ENCODE assay signal across 21 cellular contexts in the genomic region with DNA sequence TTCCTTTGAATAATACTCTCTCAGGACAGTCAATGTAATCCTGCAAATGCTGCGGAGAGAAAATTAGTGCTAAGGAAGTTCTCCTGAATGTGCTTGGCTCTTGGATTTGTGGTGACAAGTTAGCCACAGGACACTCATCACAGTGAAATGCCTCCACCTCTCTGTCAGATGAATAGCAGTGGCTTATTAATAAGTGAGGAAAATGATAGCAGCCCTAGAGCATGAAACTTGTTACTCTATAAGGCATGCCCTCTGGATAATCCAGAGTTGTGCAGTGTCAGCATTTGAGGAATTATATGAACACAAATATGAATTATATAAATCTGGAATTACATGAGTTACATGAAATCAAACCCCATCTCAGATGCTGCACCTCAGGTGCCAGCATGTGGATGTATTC. TPM values are rescaled to one million over a fixed set of nuclear protein-coding genes. Genes with fewer than 3 reads are reported as not detected.
DNase-seq lines count a peak whose midpoint lies in the region; ATAC-seq, FAIRE-seq and TF ChIP-seq lines count a peak whose summit lies in the region.
"Had no signal": no experiment of that assay in that cellular context is flagged by ENCODE, and none has a peak within 500 bp of the region (broad histone marks: within the 10 kb centered on the region; RNA-seq: fewer than 3 reads in every experiment).

No MANE protein-coding gene starts in this region.

- no peak for TF ChIP-seq RAD21 in HepG2 (CRISPR knock-in tag; IDR thresholded peaks at IDR 0.05)

- TF ChIP-seq EP300 in HepG2 (IDR thresholded peaks at IDR 0.05; ENCODE audit: low read depth in 2 of 2, low read length in 2 of 2) = no peak
- TF ChIP-seq EP300 in HepG2 (CRISPR knock-in tag; IDR thresholded peaks at IDR 0.05; ENCODE audit: borderline replicate concordance) = no peak

- DNase-seq in activated CD4-positive, alpha-beta T cell treated with anti-CD3 and anti-CD28 coated beads, Interleukin-2, amount 10 ng/mL, durations not matched to agents 24 days and 14 days = peak; percentile 24
- DNase-seq in activated CD4-positive, alpha-beta T cell treated with anti-CD3 and anti-CD28 coated beads, Interleukin-2, amount 10 ng/mL, durations not matched to agents 7 days and 5 days = no peak
- DNase-seq in HepG2 (ENCODE audit: low spot score) (no peak), right lobe of liver (no peak), right cardiac atrium (no peak), psoas muscle (no peak), T1000 (lab: John Stamatoyannopoulos, UW) (no peak)
- no peak for DNase-seq in activated naive CD4-positive, alpha-beta T cell treated with anti-CD3 and anti-CD28 coated beads, Interleukin-2, amount 50 U/mL, for 72 hours (ENCODE audit: low spot score in 2 of 2)
- DNase-seq: CD4-positive, alpha-beta memory T cell; DMS153; DMS79; GDM1; GM23248 had no signal

- H3K4me3 Mint-ChIP-seq in activated CD4-positive, alpha-beta T cell treated with anti-CD3 and anti-CD28 coated beads, Interleukin-2, amount 10 ng/mL, durations not matched to agents 24 days and 14 days = no peak overlapping the region
- no peak overlapping the region for H3K4me3 Mint-ChIP-seq in activated CD4-positive, alpha-beta T cell treated with anti-CD3 and anti-CD28 coated beads, Interleukin-2, amount 10 ng/mL, durations not matched to agents 7 days and 5 days
- H3K4me3 Mint-ChIP-seq: CD14-positive monocyte; CD4-positive, alpha-beta memory T cell had no signal

- no peak overlapping the region for H2AFZ ChIP-seq in HepG2 (ENCODE audit: low read length)
- H2AFZ ChIP-seq: GM23248 had no signal

- TF ChIP-seq CTCF in HepG2 (CRISPR knock-in tag; IDR thresholded peaks at IDR 0.05) = no peak
- no peak for TF ChIP-seq CTCF in right lobe of liver (IDR thresholded peaks at IDR 0.05)
- TF ChIP-seq CTCF in psoas muscle (IDR thresholded peaks at IDR 0.05) = no peak

- H3K4me3 ChIP-seq in HepG2 (replicated peaks in 1 of 3; ENCODE audit: insufficient read depth in 1 of 3, low read depth in 2 of 3, low read length in 3 of 3) = no peak overlapping the region
- H3K4me3 ChIP-seq in right lobe of liver = no peak overlapping the region
- no peak overlapping the region for H3K4me3 ChIP-seq in right cardiac atrium (ENCODE audit: low read length)
- H3K4me3 ChIP-seq in psoas muscle = no peak overlapping the region
- H3K4me3 ChIP-seq: BLaER1, GM23248, HAP-1 had no signal

- intact Hi-C loops in activated CD4-positive, alpha-beta T cell treated with anti-CD3 and anti-CD28 coated beads, Interleukin-2, amount 10 ng/mL, durations not matched to agents 24 days and 14 days (cut with micrococcal nuclease) = no loop called here
- intact Hi-C loops in HepG2 (cut with micrococcal nuclease; ENCODE audit: unreplicated experiment) (no loop called here), right lobe of liver (cut with DNase I) (no loop called here), right cardiac atrium (cut with DNase I) (no loop called here), psoas muscle (cut with DNase I) (no loop called here)

- no peak overlapping the region for H3K27ac ChIP-seq in HepG2 (ENCODE audit: extremely low read length, insufficient read depth, low read length)
- H3K27ac ChIP-seq in right lobe of liver = no peak overlapping the region
- H3K27ac ChIP-seq in right cardiac atrium (ENCODE audit: low read length) = no peak overlapping the region
- no peak overlapping the region for H3K27ac ChIP-seq in psoas muscle
- H3K27ac ChIP-seq: 22Rv1, BLaER1, GM23248 had no signal

- WGBS in HepG2 (ENCODE audit: low lambda C conversion rate) = 57% methylated on average over 1 of the region's 1 CpG
- WGBS in right lobe of liver (ENCODE audit: insufficient coverage, low coverage, low lambda C conversion rate, missing lambda C conversion rate) = 93% methylated on average over 1 of the region's 1 CpG
- WGBS in right cardiac atrium = 73% methylated on average over 1 of the region's 1 CpG
- 76 to 80% (median 79%) methylated on average over 1 of the region's 1 CpG for WGBS in psoas muscle, 3 donors

- FAIRE-seq in HepG2 (lab: Jason Lieb, UNC) = no peak
- FAIRE-seq: GM12892, GM18507 had no signal

- no peak overlapping the region for H3K4me2 ChIP-seq in HepG2 (ENCODE audit: low read depth, low read length)
- H3K4me2 ChIP-seq: BLaER1 had no signal

- no peaks in the 10 kb centered on the region for H4K20me1 ChIP-seq in HepG2 (ENCODE audit: insufficient read depth, low read length)
- H4K20me1 ChIP-seq: BLaER1 had no signal

- ATAC-seq in HepG2 (no peak), right lobe of liver (no peak), right cardiac atrium (peak; percentile 61 to 80), psoas muscle (no peak)
- ATAC-seq in activated naive CD4-positive, alpha-beta T cell treated with anti-CD3 and anti-CD28 coated beads, Interleukin-2, amount 50 U/mL, for 72 hours = no peak

- no peaks in the 10 kb centered on the region for H3K36me3 Mint-ChIP-seq in activated CD4-positive, alpha-beta T cell treated with anti-CD3 and anti-CD28 coated beads, Interleukin-2, amount 10 ng/mL, durations not matched to agents 24 days and 14 days (ENCODE audit: low read depth)
- no peaks in the 10 kb centered on the region for H3K36me3 Mint-ChIP-seq in activated CD4-positive, alpha-beta T cell treated with anti-CD3 and anti-CD28 coated beads, Interleukin-2, amount 10 ng/mL, durations not matched to agents 7 days and 5 days (ENCODE audit: low read depth)
- H3K36me3 Mint-ChIP-seq in activated naive CD4-positive, alpha-beta T cell treated with anti-CD3 and anti-CD28 coated beads, Interleukin-2, amount 50 U/mL, for 72 hours = no peaks in the 10 kb centered on the region
- H3K36me3 Mint-ChIP-seq: CD14-positive monocyte; CD4-positive, alpha-beta memory T cell had no signal

- TF ChIP-seq POLR2A in HepG2 (IDR thresholded peaks at IDR 0.05; ENCODE audit: insufficient read depth in 1 of 2, low read depth in 2 of 2, low read length in 2 of 2) (no peak), right lobe of liver (IDR thresholded peaks at IDR 0.05) (no peak)

- H3K27me3 ChIP-seq in HepG2 (ENCODE audit: control insufficient read depth in 1 of 2, insufficient read depth in 2 of 2, low read length in 2 of 2) (no peaks in the 10 kb centered on the region), right lobe of liver (no peaks in the 10 kb centered on the region), right cardiac atrium (ENCODE audit: control insufficient read depth, insufficient read depth) (peaks cover 2% of the 10 kb centered on the region), psoas muscle (ENCODE audit: insufficient read depth in 3 of 3, low read length in 2 of 3) (peaks cover 0 to 3% (median 3%) of the 10 kb centered on the region in 3 donors)
- H3K27me3 ChIP-seq: BLaER1 had no signal

- H3K27ac Mint-ChIP-seq in activated CD4-positive, alpha-beta T cell treated with anti-CD3 and anti-CD28 coated beads, Interleukin-2, amount 10 ng/mL, durations not matched to agents 24 days and 14 days = no peak overlapping the region
- H3K27ac Mint-ChIP-seq in activated CD4-positive, alpha-beta T cell treated with anti-CD3 and anti-CD28 coated beads, Interleukin-2, amount 10 ng/mL, durations not matched to agents 7 days and 5 days = no peak overlapping the region
- no peak overlapping the region for H3K27ac Mint-ChIP-seq in activated naive CD4-positive, alpha-beta T cell treated with anti-CD3 and anti-CD28 coated beads, Interleukin-2, amount 50 U/mL, for 72 hours
- H3K27ac Mint-ChIP-seq: CD14-positive monocyte; CD4-positive, alpha-beta memory T cell had no signal

- POLR2A ChIA-PET in activated CD4-positive, alpha-beta T cell treated with anti-CD3 and anti-CD28 coated beads, Interleukin-2, amount 10 ng/mL, durations not matched to agents 7 days and 5 days (lab: Charles Lee) = no interaction called here
- POLR2A ChIA-PET in HepG2 (lab: Yijun Ruan, JAX) = no interaction called here

- no TSS peak for BruUV-seq in HepG2 (replicated peaks; lab: Mats Ljungman, UMichigan)

- no peaks in the 10 kb centered on the region for H3K4me1 Mint-ChIP-seq in activated CD4-positive, alpha-beta T cell treated with anti-CD3 and anti-CD28 coated beads, Interleukin-2, amount 10 ng/mL, durations not matched to agents 24 days and 14 days
- no peaks in the 10 kb centered on the region for H3K4me1 Mint-ChIP-seq in activated CD4-positive, alpha-beta T cell treated with anti-CD3 and anti-CD28 coated beads, Interleukin-2, amount 10 ng/mL, durations not matched to agents 7 days and 5 days
- H3K4me1 Mint-ChIP-seq: CD14-positive monocyte; CD4-positive, alpha-beta memory T cell had no signal

- H3K4me1 ChIP-seq in HepG2 (ENCODE audit: insufficient read depth, low read length) (no peaks in the 10 kb centered on the region), right lobe of liver (no peaks in the 10 kb centered on the region), right cardiac atrium (ENCODE audit: control insufficient read depth, insufficient read depth, low read length) (no peaks in the 10 kb centered on the region), psoas muscle (no peaks in the 10 kb centered on the region)
- H3K4me1 ChIP-seq: BLaER1, HAP-1 had no signal

- CTCF ChIA-PET in activated CD4-positive, alpha-beta T cell treated with anti-CD3 and anti-CD28 coated beads, Interleukin-2, amount 10 ng/mL, durations not matched to agents 7 days and 5 days (lab: Charles Lee) = no interaction called here
- CTCF ChIA-PET in HepG2 (lab: Yijun Ruan, JAX; ENCODE audit: low intra/inter-chr PET ratio, low total read pairs) = no interaction called here

- in situ Hi-C loops in HepG2 (cut with HindIII; ENCODE audit: extremely low pct_ligation_motif_present, low pct_unique_long_range_greater_than_20kb) = no loop called here

- no peak overlapping the region for H3K9ac ChIP-seq in HepG2 (ENCODE audit: insufficient read depth, low read depth, low read length)
- H3K9ac ChIP-seq: BLaER1, GM23248 had no signal

- H3K36me3 ChIP-seq in HepG2 (replicated peaks in 1 of 2; ENCODE audit: control insufficient read depth in 1 of 2, insufficient read depth in 2 of 2, low read length in 2 of 2) (no peaks in the 10 kb centered on the region), right lobe of liver (no peaks in the 10 kb centered on the region), psoas muscle (ENCODE audit: insufficient read depth in 1 of 2, low read depth in 1 of 2) (no peaks in the 10 kb centered on the region)
- H3K36me3 ChIP-seq: BLaER1, HAP-1 had no signal

- peaks cover 10% of the 10 kb centered on the region for H3K27me3 Mint-ChIP-seq in activated CD4-positive, alpha-beta T cell treated with anti-CD3 and anti-CD28 coated beads, Interleukin-2, amount 10 ng/mL, durations not matched to agents 24 days and 14 days
- H3K27me3 Mint-ChIP-seq in activated CD4-positive, alpha-beta T cell treated with anti-CD3 and anti-CD28 coated beads, Interleukin-2, amount 10 ng/mL, durations not matched to agents 7 days and 5 days = peaks cover 18% of the 10 kb centered on the region

- no peaks in the 10 kb centered on the region for H3K9me3 Mint-ChIP-seq in activated CD4-positive, alpha-beta T cell treated with anti-CD3 and anti-CD28 coated beads, Interleukin-2, amount 10 ng/mL, durations not matched to agents 24 days and 14 days
- H3K9me3 Mint-ChIP-seq in activated CD4-positive, alpha-beta T cell treated with anti-CD3 and anti-CD28 coated beads, Interleukin-2, amount 10 ng/mL, durations not matched to agents 7 days and 5 days = no peaks in the 10 kb centered on the region
- H3K9me3 Mint-ChIP-seq in activated naive CD4-positive, alpha-beta T cell treated with anti-CD3 and anti-CD28 coated beads, Interleukin-2, amount 50 U/mL, for 72 hours = no peaks in the 10 kb centered on the region
- H3K9me3 Mint-ChIP-seq: CD14-positive monocyte had no signal

- H3K9me3 ChIP-seq in HepG2 (ENCODE audit: low read length) = no peaks in the 10 kb centered on the region
- no peaks in the 10 kb centered on the region for H3K9me3 ChIP-seq in right lobe of liver
- no peaks in the 10 kb centered on the region for H3K9me3 ChIP-seq in right cardiac atrium (ENCODE audit: control insufficient read depth, low read length)
- no peaks in the 10 kb centered on the region for H3K9me3 ChIP-seq in psoas muscle
- H3K9me3 ChIP-seq: BLaER1, HAP-1 had no signal

- H3K79me2 ChIP-seq in HepG2 (ENCODE audit: insufficient read depth, low read length) = no peaks in the 10 kb centered on the region

RNA-seq across cellular contexts. Expression of gene TBX20, which starts 23.5 kb away (rescaled TPM):
- total RNA-seq in activated CD4-positive, alpha-beta T cell treated with anti-CD3 and anti-CD28 coated beads, Interleukin-2, amount 10 ng/mL, durations not matched to agents 24 days and 14 days = 0.09 and 0.24 TPM in 2 replicates
- under 1 TPM; 0.17 to 0.27 TPM for total RNA-seq in activated CD4-positive, alpha-beta T cell treated with anti-CD3 and anti-CD28 coated beads, Interleukin-2, amount 10 ng/mL, durations not matched to agents 7 days and 5 days
- total RNA-seq in HepG2 (2016; rRNA removed; fragmentation: Illumina TruSeq; extraction: Trizol) (not detected in 2 replicates), right lobe of liver (1 to 10 TPM in 2 of 6 experiments, under 1 TPM in 4; 0.40 to 1.4 (median 0.94) TPM), right cardiac atrium (100 to 1,000 TPM; 180 to 254 (median 236) TPM), psoas muscle (not detected)
- not detected in 2 replicates for total RNA-seq in HepG2 (2016; cell fraction: cytosol; rRNA removed; fragmentation: Illumina TruSeq; extraction: Trizol; ENCODE audit: low read depth)
- total RNA-seq in HepG2 (2016; cell fraction: insoluble cytoplasmic fraction; rRNA removed; fragmentation: Illumina TruSeq; extraction: Trizol) = not detected in 2 replicates
- not detected in 2 replicates for total RNA-seq in HepG2 (2016; cell fraction: membrane; rRNA removed; fragmentation: Illumina TruSeq; extraction: Trizol)
- total RNA-seq in HepG2 (2016; cell fraction: nucleus; rRNA removed; fragmentation: Illumina TruSeq; extraction: Trizol) = not detected in 2 replicates
- polyA plus RNA-seq in HepG2 (2011; rRNA removed) (not detected in 2 replicates), right cardiac atrium (14.8 TPM), psoas muscle (not detected)
- not detected in 2 replicates for polyA plus RNA-seq in HepG2 (2011; cell fraction: cytosol; rRNA removed)
- not detected in 2 replicates for polyA plus RNA-seq in HepG2 (2011; cell fraction: nucleus; rRNA removed)
- not detected in 2 replicates for polyA plus RNA-seq in HepG2 (2012)
- not detected in 2 replicates for polyA plus RNA-seq in HepG2 (2016; cell fraction: cytosol; fragmentation: Illumina TruSeq; extraction: Trizol; ENCODE audit: low read depth)
- not detected in 2 replicates for polyA plus RNA-seq in HepG2 (2016; cell fraction: insoluble cytoplasmic fraction; fragmentation: Illumina TruSeq; extraction: Trizol; ENCODE audit: low read depth)
- not detected in 2 replicates for polyA plus RNA-seq in HepG2 (2016; cell fraction: membrane; fragmentation: Illumina TruSeq; extraction: Trizol; ENCODE audit: low read depth)
- polyA plus RNA-seq in HepG2 (2016; cell fraction: nucleus; fragmentation: Illumina TruSeq; extraction: Trizol; ENCODE audit: insufficient read depth, low read depth) = not detected in 2 replicates
- 48.1 TPM in 1 of 2 replicates, not detected in the other for polyA minus RNA-seq in HepG2 (2011; rRNA and poly(A)+ RNA removed; ENCODE audit: low replicate concordance)
- polyA minus RNA-seq in HepG2 (2011; cell fraction: cytosol; rRNA and poly(A)+ RNA removed) = not detected in 2 replicates
- polyA minus RNA-seq in HepG2 (2011; cell fraction: nucleus; rRNA and poly(A)+ RNA removed) = 0.26 TPM in 1 of 2 replicates, not detected in the other
- total RNA-seq in activated naive CD4-positive, alpha-beta T cell treated with anti-CD3 and anti-CD28 coated beads, Interleukin-2, amount 50 U/mL, for 72 hours = not detected
- total RNA-seq: CD4-positive, alpha-beta memory T cell; GM23248; HT-29 had no signal
- polyA plus RNA-seq: AG04450; CD14-positive monocyte; CD4-positive, alpha-beta memory T cell; GM23248 had no signal

Comparison
In these comparisons a context has a peak if more than half of its experiments do, and no peak if none do; other contexts are left out.
1. ATAC-seq: peak in right cardiac atrium (2 of 2); none in HepG2 (single experiment), right lobe of liver (0 of 4), psoas muscle (0 of 4) and activated naive CD4-positive, alpha-beta T cell treated with anti-CD3 and anti-CD28 coated beads, Interleukin-2, amount 50 U/mL, for 72 hours (0 of 2).
2. RNA of gene TBX20, which starts 23.5 kb away (total RNA-seq): 180 to 254 TPM in right cardiac atrium; 0.40 to 1.4 TPM in right lobe of liver, 0.17 to 0.27 TPM in activated CD4-positive, alpha-beta T cell treated with anti-CD3 and anti-CD28 coated beads, Interleukin-2, amount 10 ng/mL, durations not matched to agents 7 days and 5 days, not detected in activated naive CD4-positive, alpha-beta T cell treated with anti-CD3 and anti-CD28 coated beads, Interleukin-2, amount 50 U/mL, for 72 hours, 0.09 to 0.24 TPM in activated CD4-positive, alpha-beta T cell treated with anti-CD3 and anti-CD28 coated beads, Interleukin-2, amount 10 ng/mL, durations not matched to agents 24 days and 14 days, not detected in psoas muscle and not detected in HepG2; every median in the first group is over 10 times any median in the second.